In genomic region chr2:7904319-7904718, GRCh38 we compare ENCODE assay signal across 30 cellular contexts.
"Had no signal": no experiment of that assay in that cellular context is flagged by ENCODE, and none has a peak within 500 bp of the region (broad histone marks: within the 10 kb centered on the region; RNA-seq: fewer than 3 reads in every experiment).

No MANE protein-coding gene starts in this region.

- DNase-seq: activated B cell treated with CpG ODN at 0.5 μM for 24 hours; activated CD4-positive, alpha-beta memory T cell treated with anti-CD3 and anti-CD28 coated beads, Interleukin-2, amount 10 ng/mL, durations not matched to agents 7 days and 5 days; activated CD4-positive, alpha-beta T cell treated with anti-CD3 and anti-CD28 coated beads for 1 hour; activated CD4-positive, alpha-beta T cell treated with anti-CD3 and anti-CD28 coated beads, Interleukin-2, amount 50 U/mL, for 1 hour; activated gamma-delta T cell; activated naive CD4-positive, alpha-beta T cell treated with anti-CD3 and anti-CD28 coated beads, Interleukin-2, amount 10 ng/mL, durations not matched to agents 7 days and 5 days; activated naive CD8-positive, alpha-beta T cell treated with anti-CD3 and anti-CD28 coated beads, Interleukin-2, amount 10 ng/mL, durations not matched to agents 7 days and 5 days; activated T-cell treated with anti-CD3 and anti-CD28 coated beads for 4 hours; activated T-cell treated with anti-CD3 and anti-CD28 coated beads, Interleukin-2, amount 50 U/mL, for 48 hours; aorta; central memory CD4-positive, alpha-beta T cell; MG63; MV-4-11; NCI-H1092 treated with DMSO at 0.1 percent for 48 hours; NCI-H1436; NCI-H187; NCI-H526; NK-92 treated with Interleukin-12 subunit alpha and Interleukin-12 subunit beta, amount 100 ng/mL, for 24 hours; OCI-M1; RPMI8226; T-cell; T-helper 2 cell; T1000 had no signal

- H3K9ac ChIP-seq: KMS-11 had no signal

- H3K9me3 ChIP-seq: MG63 had no signal

- H3K36me3 ChIP-seq: MG63 had no signal

- H3K27me3 ChIP-seq: MG63 had no signal

- H3K4me2 ChIP-seq: KMS-11 had no signal

- H3K27ac ChIP-seq: KMS-11, SK-N-MC had no signal

- H3K4me3 ChIP-seq: MG63, SK-N-MC had no signal

- FAIRE-seq: bronchial epithelial cell, TTC549 had no signal

- ATAC-seq: activated T-helper 17 cell treated with anti-CD3 and anti-CD28 coated beads, Interleukin-2, amount 50 U/mL, for 72 hours; Panc1; Right ventricle myocardium inferior; T-cell had no signal
